Comparison of ENCODE assay signal across 8 cellular contexts in genomic region chr10:93821051-93821772, GRCh38.
DNase-seq lines count a peak whose midpoint lies in the region; ATAC-seq and TF ChIP-seq lines count a peak whose summit lies in the region.

No MANE protein-coding gene starts in this region.

- peaks cover 20 to 34% of the 10 kb centered on the region in 2 donors for H3K27me3 Mint-ChIP-seq in natural killer cell (ENCODE audit: low read depth in 2 of 2)
- H3K27me3 Mint-ChIP-seq in activated T-helper 17 cell treated with anti-CD3 and anti-CD28 coated beads, Interleukin-2, amount 50 U/mL, for 72 hours = peaks cover 24% of the 10 kb centered on the region

- DNase-seq in DND-41 (no peak), LoVo (ENCODE audit: low spot score) (peak; percentile 16), amniotic stem cell (lab: John Stamatoyannopoulos, UW) (peak; percentile 29), lung (ENCODE audit: low spot score) (no peak), HuH-7 (ENCODE audit: low spot score) (no peak), natural killer cell (no peak)
- DNase-seq in stimulated activated CD4-positive, alpha-beta T cell treated with anti-CD3 and anti-CD28 coated beads, Interleukin-2, amount 100 ng/mL, for 24 hours = no peak

- no peaks in the 10 kb centered on the region for H3K9me3 Mint-ChIP-seq in natural killer cell
- H3K9me3 Mint-ChIP-seq in activated T-helper 17 cell treated with anti-CD3 and anti-CD28 coated beads, Interleukin-2, amount 50 U/mL, for 72 hours = no peaks in the 10 kb centered on the region

- WGBS in lung, 2 donors = 82 to 87% methylated on average over 4 of the region's 4 CpGs

- no peaks in the 10 kb centered on the region for H3K4me1 Mint-ChIP-seq in natural killer cell
- H3K4me1 Mint-ChIP-seq in activated T-helper 17 cell treated with anti-CD3 and anti-CD28 coated beads, Interleukin-2, amount 50 U/mL, for 72 hours = no peaks in the 10 kb centered on the region

- intact Hi-C loops in natural killer cell (cut with micrococcal nuclease) = no loop called here

- no peaks in the 10 kb centered on the region for H3K79me2 ChIP-seq in DND-41 (ENCODE audit: insufficient read depth, low read length)

- H3K9me3 ChIP-seq in DND-41 (ENCODE audit: insufficient read depth, low read length, severe bottlenecking) (no peaks in the 10 kb centered on the region), lung (ENCODE audit: control insufficient read depth in 2 of 2, insufficient read depth in 1 of 2, low read length in 1 of 2) (no peaks in the 10 kb centered on the region)

- H3K36me3 Mint-ChIP-seq in natural killer cell = no peaks in the 10 kb centered on the region
- no peaks in the 10 kb centered on the region for H3K36me3 Mint-ChIP-seq in activated T-helper 17 cell treated with anti-CD3 and anti-CD28 coated beads, Interleukin-2, amount 50 U/mL, for 72 hours (ENCODE audit: low read depth)

- peaks cover 6% of the 10 kb centered on the region for H3K27me3 ChIP-seq in DND-41 (ENCODE audit: insufficient read depth, low read length, poor library complexity)
- no peaks in the 10 kb centered on the region for H3K27me3 ChIP-seq in lung (ENCODE audit: control insufficient read depth, insufficient read depth)

- H3K27ac ChIP-seq in DND-41 (ENCODE audit: low read length) (no peak overlapping the region), lung (ENCODE audit: low read depth in 1 of 2, low read length in 1 of 2) (no peak overlapping the region)

- H3K4me3 ChIP-seq in DND-41 (ENCODE audit: low read depth in 1 of 2, low read length in 2 of 2) = no peak overlapping the region
- H3K4me3 ChIP-seq in lung = no peak overlapping the region

- H3K9ac ChIP-seq in DND-41 (ENCODE audit: low read depth, low read length) = no peak overlapping the region

- H3K36me3 ChIP-seq in DND-41 (ENCODE audit: insufficient read depth, low read length) = no peaks in the 10 kb centered on the region
- H3K36me3 ChIP-seq in lung (ENCODE audit: control insufficient read depth in 2 of 2, insufficient read depth in 2 of 2, low read length in 2 of 2) = no peaks in the 10 kb centered on the region

- peak; percentile 36 for TF ChIP-seq CTCF in DND-41 (IDR thresholded peaks at IDR 0.05; ENCODE audit: borderline replicate concordance, extremely low read depth, low read length, poor library complexity, severe bottlenecking)
- peak; percentile 30 for TF ChIP-seq CTCF in lung (IDR thresholded peaks at IDR 0.05; ENCODE audit: control extremely low read depth, extremely low read depth)
- no peak for TF ChIP-seq CTCF in natural killer cell (IDR thresholded peaks at IDR 0.05)

- ATAC-seq in DND-41 (ENCODE audit: insufficient read depth, low read depth) (no peak), lung (ENCODE audit: insufficient read depth, low FRiP score) (no peak), natural killer cell (no peak)
- ATAC-seq in activated T-helper 17 cell treated with anti-CD3 and anti-CD28 coated beads, Interleukin-2, amount 50 U/mL, for 72 hours (replicated peaks) = no peak

- H4K20me1 ChIP-seq in DND-41 (ENCODE audit: insufficient read depth, low read length) = no peaks in the 10 kb centered on the region

- no peak overlapping the region for H3K4me2 ChIP-seq in DND-41 (ENCODE audit: insufficient read depth, low read length)

- H2AFZ ChIP-seq in DND-41 (ENCODE audit: low read depth, low read length) = no peak overlapping the region

- H3K4me3 Mint-ChIP-seq in natural killer cell = no peak overlapping the region
- no peak overlapping the region for H3K4me3 Mint-ChIP-seq in activated T-helper 17 cell treated with anti-CD3 and anti-CD28 coated beads, Interleukin-2, amount 50 U/mL, for 72 hours

- H3K27ac Mint-ChIP-seq in natural killer cell = no peak overlapping the region
- H3K27ac Mint-ChIP-seq in activated T-helper 17 cell treated with anti-CD3 and anti-CD28 coated beads, Interleukin-2, amount 50 U/mL, for 72 hours = no peak overlapping the region

- H3K4me1 ChIP-seq in DND-41 (ENCODE audit: insufficient read depth, low read length) = peaks cover 3% of the 10 kb centered on the region
- H3K4me1 ChIP-seq in lung (ENCODE audit: control insufficient read depth in 2 of 2, insufficient read depth in 2 of 2, low read length in 2 of 2) = no peaks in the 10 kb centered on the region

Comparison
In these comparisons a context has a peak if more than half of its experiments do, and no peak if none do; other contexts are left out.
1. DNase-seq: peak in LoVo (single experiment) and amniotic stem cell (single experiment); none in DND-41 (single experiment), lung (single experiment), stimulated activated CD4-positive, alpha-beta T cell treated with anti-CD3 and anti-CD28 coated beads, Interleukin-2, amount 100 ng/mL, for 24 hours (0 of 2), HuH-7 (single experiment) and natural killer cell (single experiment).